8 cellular contexts compared by ENCODE assay signal in genomic region chr11:131691558-131692041, GRCh38.
DNase-seq lines count a peak whose midpoint lies in the region; ATAC-seq and TF ChIP-seq lines count a peak whose summit lies in the region.

No MANE protein-coding gene starts in this region.

- no peak for TF ChIP-seq CTCF in HEK293 (tag by site-specific recombination; IDR thresholded peaks at IDR 0.05)

- no peak overlapping the region for H3K27ac Mint-ChIP-seq in T-helper 17 cell

- H3K4me1 ChIP-seq in HEK293 (ENCODE audit: control insufficient read depth, insufficient read depth, low read length): no peaks in the 10 kb centered on the region; the same call in 1 of the 2 replicates

- H3K36me3 Mint-ChIP-seq in T-helper 17 cell (ENCODE audit: low read depth): no peaks in the 10 kb centered on the region

- DNase-seq in NCI-H1436 (lab: John Stamatoyannopoulos, UW) (peak; percentile 41), NCI-H1436 treated with DMSO at 0.1 percent for 48 hours (lab: John Stamatoyannopoulos, UW) (no peak), T-helper 17 cell (no peak), germinal center (ENCODE audit: low spot score) (peak; percentile 70)
- peak; percentile 62 for DNase-seq in stimulated activated CD8-positive, alpha-beta memory T cell treated with anti-CD3 and anti-CD28 coated beads, Interleukin-4, amount 100 ng/mL, for 48 hours

- peaks cover 5% of the 10 kb centered on the region for H3K4me1 Mint-ChIP-seq in T-helper 17 cell

- CTCF ChIA-PET in HEK293 (lab: Yijun Ruan, JAX): interaction anchor here (0.6 to 1.2 kb wide), 14 partner anchors 9 to 545 kb away, joined by 3 to 6 read pairs (median 4); no protein-coding TSS in a partner anchor

- no peak overlapping the region for H3K27ac ChIP-seq in HEK293 (ENCODE audit: extremely low read depth, low read depth, low read length)

- ATAC-seq in T-helper 17 cell (peak; percentile 70), HG03378 (IDR thresholded peaks at IDR 0.05; ENCODE audit: unreplicated experiment) (no peak), HG03354 (IDR thresholded peaks at IDR 0.05; ENCODE audit: poor library complexity, severe bottlenecking, unreplicated experiment) (no peak)

- POLR2A ChIA-PET in HEK293 (lab: Yijun Ruan, JAX): no interaction called here

- H3K27me3 Mint-ChIP-seq in T-helper 17 cell: peaks cover 52% of the 10 kb centered on the region

- no peaks in the 10 kb centered on the region for H3K36me3 ChIP-seq in HEK293 (ENCODE audit: control insufficient read depth in 2 of 2, insufficient read depth in 1 of 2, low read length in 2 of 2)

- H3K4me3 Mint-ChIP-seq in T-helper 17 cell: no peak overlapping the region

- no peak overlapping the region for H3K4me3 ChIP-seq in HEK293 (ENCODE audit: low read depth, low read length)

- H3K9me3 ChIP-seq in HEK293 (ENCODE audit: control insufficient read depth, insufficient read depth, low read depth, low read length) (no peaks in the 10 kb centered on the region), T-helper 17 cell (ENCODE audit: control insufficient read depth, low read length, poor library complexity, severe bottlenecking) (no peaks in the 10 kb centered on the region)

TF ChIP-seq in HEK293, 187 proteins besides CTCF, POLR2A, EP300 and RAD21:
- TF ChIP-seq ZBTB26 (tag by site-specific recombination; optimal IDR thresholded peaks at IDR 0.05) (peak; percentile 19), ZBTB8A (tag by site-specific recombination; IDR thresholded peaks at IDR 0.05) (peak; percentile 41; the same call in 1 of the 2 replicates), TRIM28 (IDR thresholded peaks at IDR 0.05; ENCODE audit: borderline replicate concordance, low read length) (no peak)

Comparison
In these comparisons a context has a peak if more than half of its experiments do, and no peak if none do; other contexts are left out.
1. DNase-seq: peak in NCI-H1436 (single experiment), germinal center (single experiment) and stimulated activated CD8-positive, alpha-beta memory T cell treated with anti-CD3 and anti-CD28 coated beads, Interleukin-4, amount 100 ng/mL, for 48 hours (single experiment); none in NCI-H1436 treated with DMSO at 0.1 percent for 48 hours (single experiment) and T-helper 17 cell (0 of 3).